25 cellular contexts compared by ENCODE assay signal in genomic region chr1:247924868-247925267, GRCh38. TPM values are rescaled to one million over a fixed set of nuclear protein-coding genes. Genes with fewer than 3 reads are reported as not detected.
DNase-seq lines count a peak whose midpoint lies in the region; ATAC-seq, FAIRE-seq and TF ChIP-seq lines count a peak whose summit lies in the region.
"Had no signal": no experiment of that assay in that cellular context is flagged by ENCODE, and none has a peak within 500 bp of the region (broad histone marks: within the 10 kb centered on the region; RNA-seq: fewer than 3 reads in every experiment).

TSS of gene OR2AJ1 (plus strand) at chr1:247924889. CDS start at chr1:247933769, 8,880 bp downstream.

- H3K4me1 ChIP-seq in spleen = no peaks in the 10 kb centered on the region
- H3K4me1 ChIP-seq: A549, Caco-2 had no signal

- peak within 1 kb of the TSS in 4 of 8 donors; percentile 10 to 56 (median 21) for H3K4me3 ChIP-seq in spleen
- H3K4me3 ChIP-seq: A549 had no signal

- TF ChIP-seq POLR2A in spleen (IDR thresholded peaks at IDR 0.05) = no peak

- peak within 1 kb of the TSS in 5 of 8 donors; percentile 33 to 76 (median 66) for H3K27ac ChIP-seq in spleen
- H3K27ac ChIP-seq: 22Rv1, A549, C4-2B had no signal

- H3K36me3 ChIP-seq in spleen = no peaks in the 10 kb centered on the region

- no peak for TF ChIP-seq CTCF in D721Med (IDR thresholded peaks at IDR 0.05; ENCODE audit: insufficient read depth, missing control alignments)
- no peak for TF ChIP-seq CTCF in spleen (IDR thresholded peaks at IDR 0.05 in 8 of 11, conservative IDR thresholded peaks at IDR 0.05 in 3 of 11)

- DNase-seq in D721Med (ENCODE audit: insufficient read length, low spot score) = no peak
- DNase-seq in HT1080 (ENCODE audit: low read depth) = peak; percentile 11
- peak; percentile 17 for DNase-seq in hepatic stellate cell (ENCODE audit: low spot score)
- DNase-seq in spleen = no peak
- DNase-seq in stimulated activated CD8-positive, alpha-beta memory T cell treated with anti-CD3 and anti-CD28 coated beads, Interleukin-4, amount 100 ng/mL, for 48 hours = no peak
- no peak for DNase-seq in NCI-H2029 treated with DMSO at 0.1 percent for 48 hours (lab: John Stamatoyannopoulos, UW)
- DNase-seq: AML-193; Caco-2; CD4-positive, alpha-beta T cell; DMS153; DND-41; GOT3; H7; IMR-90; Karpas-422; KBM-7 had no signal

- intact Hi-C loops in spleen (cut with DNase I; ENCODE audit: low total_unique reads) = no loop called here

- no peak for ATAC-seq in HG03342 (IDR thresholded peaks at IDR 0.05; ENCODE audit: unreplicated experiment)
- ATAC-seq: A549 had no signal

- H3K9me3 ChIP-seq in spleen = no peaks in the 10 kb centered on the region
- H3K9me3 ChIP-seq: A549, Caco-2 had no signal

- FAIRE-seq in D721Med (lab: Jason Lieb, UNC) = peak; percentile 48
- FAIRE-seq: A549, G401.6, GM12891, GM19239 had no signal

- WGBS in spleen, 5 donors = 67 to 89% (median 79%) methylated on average over 9 of the region's 9 CpGs

- H3K27me3 ChIP-seq in spleen (replicated peaks in 1 of 7) = no peaks in the 10 kb centered on the region

RNA-seq across cellular contexts. Expression of gene OR2AJ1, which starts in this region (rescaled TPM):
- not detected in 2 replicates for total RNA-seq in HT1080 (2014; rRNA removed; shearing (Covaris generic))
- polyA plus RNA-seq in HT1080 (2015; cell fraction: cytosol; rRNA removed) = not detected in 2 replicates
- polyA plus RNA-seq in HT1080 (2015; cell fraction: nucleus; rRNA removed) = not detected in 2 replicates
- 1 to 10 TPM in 3 of 7 donors, under 1 TPM in 3, not detected in 1; 0.52 to 2.1 (median 1.2) TPM for total RNA-seq in spleen
- under 1 TPM in 1 of 3 donors, not detected in 2; 0.03 TPM for polyA plus RNA-seq in spleen
- total RNA-seq: Caco-2; CD4-positive, alpha-beta T cell; H7; HT-29; IMR-90 had no signal
- polyA plus RNA-seq: A549, BJ, IMR-90 had no signal

Comparison
In these comparisons a context has a peak if more than half of its experiments do, and no peak if none do; other contexts are left out.
1. Peak in DNase-seq in HT1080; RNA of the gene not detected or under 1 TPM.